In genomic region chr17:3636154-3636907, GRCh38 we compare ENCODE assay signal across 1 cellular context.
TF ChIP-seq lines count a peak whose summit lies in the region.

Gene CTNS (plus strand): TSS chr17:3636760. CDS start chr17:3640207, 3,447 bp downstream.
Gene SHPK (minus strand): TSS chr17:3636250. CDS start chr17:3636219, 31 bp downstream.

TF ChIP-seq in HCT116, 20 proteins besides CTCF, POLR2A, EP300 and RAD21 (continued from another document):
- no peak for TF ChIP-seq ZBTB33 (IDR thresholded peaks at IDR 0.05; ENCODE audit: extremely low read depth, insufficient replicate concordance, low read length)
- peak; percentile 59 for TF ChIP-seq YY1 (IDR thresholded peaks at IDR 0.05; ENCODE audit: extremely low read depth, insufficient replicate concordance, low read depth, low read length)
